Comparison of ENCODE assay signal across 10 cellular contexts in the genomic region with DNA sequence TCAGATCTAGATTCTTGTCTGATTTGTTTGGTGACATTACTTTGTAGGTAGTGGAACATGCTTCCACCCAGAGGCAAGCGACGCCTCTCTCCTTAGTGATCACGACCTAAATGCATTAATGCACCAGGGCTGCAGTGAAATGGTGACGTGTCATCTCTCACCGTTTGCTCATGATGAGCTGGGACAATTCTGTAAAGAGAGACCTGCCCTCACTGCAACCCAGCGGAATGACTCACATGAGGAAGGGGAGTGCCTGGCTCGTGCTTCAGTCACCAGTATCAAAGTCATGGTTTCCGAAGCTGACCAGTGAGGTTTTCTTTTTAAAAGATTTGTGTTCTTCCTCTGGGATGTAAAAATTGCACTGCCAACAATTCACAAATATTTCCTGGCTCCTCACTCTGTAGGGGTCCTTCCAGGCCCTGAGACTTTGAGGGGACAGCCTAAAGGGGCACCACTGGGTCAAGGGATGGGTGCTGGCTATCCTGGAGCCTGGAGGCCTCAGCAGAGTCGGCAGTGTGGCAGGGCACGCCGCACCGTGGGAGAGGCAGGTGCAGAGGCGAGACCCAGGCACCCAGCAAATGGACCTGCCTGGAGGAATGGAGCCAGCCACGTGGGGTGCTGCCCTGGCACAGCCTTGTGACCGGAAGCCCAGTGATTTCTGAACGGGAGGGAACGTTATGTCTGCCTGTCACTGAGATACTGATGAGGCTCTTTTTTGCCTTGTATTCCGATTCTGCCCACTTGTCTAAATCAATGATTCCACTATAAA. TPM values are rescaled to one million over a fixed set of nuclear protein-coding genes. Genes with fewer than 3 reads are reported as not detected.
A peak's percentile ranks its signal among the peaks of the same experiment; 100 is the strongest.
DNase-seq lines count a peak whose midpoint lies in the region; ATAC-seq and TF ChIP-seq lines count a peak whose summit lies in the region.
"Had no signal": no experiment of that assay in that cellular context is flagged by ENCODE, and none has a peak within 500 bp of the region (broad histone marks: within the 10 kb centered on the region; RNA-seq: fewer than 3 reads in every experiment).

No MANE protein-coding gene starts in this region.

- H3K4me3 ChIP-seq in AG10803 (ENCODE audit: low read length), result no peak overlapping the region
- H3K4me3 ChIP-seq in HCT116 (replicated peaks in 1 of 2; ENCODE audit: low read depth in 1 of 2, low read length in 2 of 2), result peak overlapping the region; percentile 13 to 38
- peak overlapping the region; percentile 34 for H3K4me3 ChIP-seq in WI38 (ENCODE audit: low read depth, low read length)
- H3K4me3 ChIP-seq in hepatocyte, result no peak overlapping the region
- no peak overlapping the region for H3K4me3 ChIP-seq in ascending aorta

- H3K9me3 ChIP-seq in HCT116 (ENCODE audit: control insufficient read depth in 1 of 2, insufficient read depth in 1 of 2, low read depth in 1 of 2, low read length in 2 of 2), result no peaks in the 10 kb centered on the region
- no peaks in the 10 kb centered on the region for H3K9me3 ChIP-seq in hepatocyte (ENCODE audit: low read depth)
- no peaks in the 10 kb centered on the region for H3K9me3 ChIP-seq in ascending aorta

- TF ChIP-seq POLR2A in HCT116 (IDR thresholded peaks at IDR 0.05; ENCODE audit: borderline replicate concordance, extremely low read depth, insufficient read depth, insufficient read length), result no peak

- H4K20me1 ChIP-seq in HCT116 (ENCODE audit: insufficient read depth) (peaks cover 5% of the 10 kb centered on the region; the same call in 1 of the 2 replicates), hepatocyte (ENCODE audit: insufficient read depth, poor library complexity, severe bottlenecking) (peaks cover 4% of the 10 kb centered on the region)

- POLR2A ChIA-PET in HCT116 (lab: Charles Lee), result interaction anchor here (1.0 kb wide), 1 partner anchor 9 kb away, joined by 3 read pairs; no protein-coding TSS in a partner anchor

- H3K27me3 Mint-ChIP-seq in endothelial cell (ENCODE audit: unreplicated experiment), result peaks cover 2% of the 10 kb centered on the region
- H3K27me3 Mint-ChIP-seq: activated naive CD8-positive, alpha-beta T cell treated with anti-CD3 and anti-CD28 coated beads, Interleukin-2, amount 10 ng/mL, durations not matched to agents 7 days and 5 days had no signal

- TF ChIP-seq RAD21 in HCT116 (IDR thresholded peaks at IDR 0.05; ENCODE audit: low read depth), result no peak

- no peak overlapping the region for H3K27ac Mint-ChIP-seq in endothelial cell (ENCODE audit: unreplicated experiment)
- H3K27ac Mint-ChIP-seq: activated naive CD8-positive, alpha-beta T cell treated with anti-CD3 and anti-CD28 coated beads, Interleukin-2, amount 10 ng/mL, durations not matched to agents 7 days and 5 days had no signal

- H3K4me3 Mint-ChIP-seq in endothelial cell (ENCODE audit: unreplicated experiment), result no peak overlapping the region
- H3K4me3 Mint-ChIP-seq: activated naive CD8-positive, alpha-beta T cell treated with anti-CD3 and anti-CD28 coated beads, Interleukin-2, amount 10 ng/mL, durations not matched to agents 7 days and 5 days had no signal

- DNase-seq in AG10803 (ENCODE audit: low read depth) (peak; percentile 35), HCT116 (ENCODE audit: low read depth, low spot score) (peak; percentile 69), hepatocyte (ENCODE audit: low spot score) (peak; percentile 43), ascending aorta (ENCODE audit: low spot score in 2 of 2) (no peak), SHP77 treated with DMSO at 0.1 percent for 48 hours (lab: John Stamatoyannopoulos, UW) (no peak), endothelial cell (ENCODE audit: low spot score) (no peak)
- DNase-seq: activated naive CD8-positive, alpha-beta T cell treated with anti-CD3 and anti-CD28 coated beads, Interleukin-2, amount 10 ng/mL, durations not matched to agents 7 days and 5 days; retina had no signal

- 82% methylated on average over 18 of the region's 18 CpGs for WGBS in hepatocyte (ENCODE audit: low lambda C conversion rate, missing lambda C conversion rate)

- no peak for TF ChIP-seq CTCF in AG10803 (conservative IDR thresholded peaks at IDR 0.05; ENCODE audit: low read length)
- TF ChIP-seq CTCF in HCT116 (IDR thresholded peaks at IDR 0.05 in 2 of 3, conservative IDR thresholded peaks at IDR 0.05 in 1 of 3; ENCODE audit: borderline replicate concordance in 1 of 3, insufficient read depth in 1 of 3, low read depth in 2 of 3, low read length in 2 of 3), result no peak
- no peak for TF ChIP-seq CTCF in WI38 (IDR thresholded peaks at IDR 0.05; ENCODE audit: low read depth, low read length)
- no peak for TF ChIP-seq CTCF in hepatocyte (IDR thresholded peaks at IDR 0.05; ENCODE audit: poor library complexity)
- no peak for TF ChIP-seq CTCF in ascending aorta (IDR thresholded peaks at IDR 0.05)
- no peak for TF ChIP-seq CTCF in endothelial cell (IDR thresholded peaks at IDR 0.05; ENCODE audit: unreplicated experiment)

- RAD21 ChIA-PET in HCT116 (lab: Charles Lee; ENCODE audit: low non-redundant PET in 1 of 2, low total read pairs in 2 of 2, uncharacterized antibody in 2 of 2, unreplicated experiment in 2 of 2), result no interaction called here

- peak overlapping the region; percentile 64 for H3K9ac ChIP-seq in HCT116 (ENCODE audit: low read length)

- BruUV-seq in HCT116 (replicated peaks; lab: Mats Ljungman, UMichigan), result no TSS peak

- CTCF ChIA-PET in HCT116 (lab: Charles Lee), result no interaction called here

- H3K36me3 Mint-ChIP-seq in endothelial cell (ENCODE audit: low read depth, unreplicated experiment), result peaks cover 4% of the 10 kb centered on the region

- H3K4me1 ChIP-seq in HCT116 (ENCODE audit: control insufficient read depth in 1 of 2, insufficient read depth in 2 of 2, low read length in 2 of 2) (peaks cover 19 to 49% of the 10 kb centered on the region in 2 experiments), hepatocyte (ENCODE audit: insufficient read depth) (no peaks in the 10 kb centered on the region), ascending aorta (no peaks in the 10 kb centered on the region)

- H3K9me2 ChIP-seq in HCT116 (ENCODE audit: insufficient read depth), result no peaks in the 10 kb centered on the region
- no peaks in the 10 kb centered on the region for H3K9me2 ChIP-seq in hepatocyte (replicated peaks; ENCODE audit: insufficient read depth)

- peaks cover 17% of the 10 kb centered on the region for H3K4me1 Mint-ChIP-seq in endothelial cell (ENCODE audit: unreplicated experiment)

- intact Hi-C loops in HCT116 (cut with micrococcal nuclease), result loop anchor here (5.0 to 10.0 kb wide), 2 partner anchors 141 to 263 kb away; partner anchors contain the start of gene UBAC1
- intact Hi-C loops in ascending aorta (cut with DNase I), result no loop called here

- H3K27ac ChIP-seq in HCT116 (ENCODE audit: low read depth, low read length) (peak overlapping the region; percentile 83), hepatocyte (no peak overlapping the region), ascending aorta (no peak overlapping the region)

- H3K27me3 ChIP-seq in HCT116 (ENCODE audit: insufficient read depth, low read length), result no peaks in the 10 kb centered on the region
- no peaks in the 10 kb centered on the region for H3K27me3 ChIP-seq in hepatocyte
- no peaks in the 10 kb centered on the region for H3K27me3 ChIP-seq in ascending aorta

- no peaks in the 10 kb centered on the region for H3K9me3 Mint-ChIP-seq in endothelial cell (ENCODE audit: unreplicated experiment)
- H3K9me3 Mint-ChIP-seq: activated naive CD8-positive, alpha-beta T cell treated with anti-CD3 and anti-CD28 coated beads, Interleukin-2, amount 10 ng/mL, durations not matched to agents 7 days and 5 days had no signal

- H2AFZ ChIP-seq in HCT116 (ENCODE audit: low read depth, low read length, poor library complexity, severe bottlenecking) (no peak overlapping the region), hepatocyte (no peak overlapping the region)

- H3K79me2 ChIP-seq in HCT116 (ENCODE audit: insufficient read depth, low read length), result peaks cover 98% of the 10 kb centered on the region
- peaks cover 25% of the 10 kb centered on the region for H3K79me2 ChIP-seq in hepatocyte

- ATAC-seq in HCT116 (peak; percentile 84), GM18502 (IDR thresholded peaks at IDR 0.05; ENCODE audit: poor library complexity, unreplicated experiment) (no peak)

- H3K36me3 ChIP-seq in HCT116 (ENCODE audit: control insufficient read depth in 1 of 2, insufficient read depth in 2 of 2, low read length in 2 of 2), result peaks cover 3 to 39% of the 10 kb centered on the region in 2 experiments; a peak in 3 of 4 replicates
- no peaks in the 10 kb centered on the region for H3K36me3 ChIP-seq in hepatocyte (replicated peaks; ENCODE audit: insufficient read depth, low read depth)
- peaks cover 0 to 17% of the 10 kb centered on the region in 2 donors for H3K36me3 ChIP-seq in ascending aorta

- H3K4me2 ChIP-seq in HCT116 (ENCODE audit: low read length) (peak overlapping the region; percentile 78), hepatocyte (no peak overlapping the region)

TF ChIP-seq in HCT116, 20 proteins besides CTCF, POLR2A, EP300 and RAD21 (continues in another document):
- TF ChIP-seq CBX3 (IDR thresholded peaks at IDR 0.05; ENCODE audit: low read depth) (peak; percentile 13; the same call in 1 of the 2 replicates), ZBTB33 (IDR thresholded peaks at IDR 0.05; ENCODE audit: extremely low read depth, insufficient replicate concordance, low read length) (no peak), JUND (IDR thresholded peaks at IDR 0.05) (peak; percentile 83)

RNA-seq across cellular contexts. Expression of gene QSOX2, which starts 17.3 kb away (rescaled TPM):
- total RNA-seq in HCT116 (2021; ENCODE audit: unreplicated experiment), result 34.6 TPM
- 18.1 and 23.6 TPM in 2 replicates for polyA plus RNA-seq in HCT116 (2012)
- 9.4 and 11.0 TPM in 2 replicates for total RNA-seq in hepatocyte
- 2.6 and 3.3 TPM in 2 replicates for polyA plus RNA-seq in hepatocyte
- 3.7 TPM for total RNA-seq in ascending aorta
- 14.0 TPM for total RNA-seq in endothelial cell (ENCODE audit: unreplicated experiment)

RNA-seq across cellular contexts. Expression of gene LHX3, which starts 23.4 kb away (rescaled TPM):
- total RNA-seq in HCT116 (2021; ENCODE audit: unreplicated experiment) (not detected), hepatocyte (not detected in 2 replicates), ascending aorta (not detected), endothelial cell (ENCODE audit: unreplicated experiment) (not detected)
- polyA plus RNA-seq in HCT116 (2012), result 0.05 and 0.09 TPM in 2 replicates
- polyA plus RNA-seq in hepatocyte, result not detected in 2 replicates
- total RNA-seq: activated naive CD8-positive, alpha-beta T cell treated with anti-CD3 and anti-CD28 coated beads, Interleukin-2, amount 10 ng/mL, durations not matched to agents 7 days and 5 days had no signal

Comparison
In these comparisons a context has a peak if more than half of its experiments do, and no peak if none do; other contexts are left out.
1. DNase-seq: peak in AG10803 (single experiment), HCT116 (single experiment) and hepatocyte (single experiment); none in ascending aorta (0 of 2), SHP77 treated with DMSO at 0.1 percent for 48 hours (single experiment) and endothelial cell (single experiment).
2. H3K4me3 ChIP-seq: peak in HCT116 (2 of 2) and WI38 (single experiment); none in AG10803 (single experiment), hepatocyte (single experiment) and ascending aorta (0 of 2).